ENCODE assay signal across 8 cellular contexts in genomic region chr11:57249384-57250319, GRCh38. TPM values are rescaled to one million over a fixed set of nuclear protein-coding genes. Genes with fewer than 3 reads are reported as not detected.
DNase-seq lines count a peak whose midpoint lies in the region; ATAC-seq and TF ChIP-seq lines count a peak whose summit lies in the region.

No MANE protein-coding gene starts in this region.

- H3K4me3 ChIP-seq in smooth muscle cell: no peak overlapping the region

- peak; percentile 90 for TF ChIP-seq CTCF in smooth muscle cell (IDR thresholded peaks at IDR 0.05; ENCODE audit: borderline replicate concordance, insufficient read depth, poor library complexity, severe bottlenecking)

- H3F3A ChIP-seq in smooth muscle cell (ENCODE audit: low read depth): peaks cover 7% of the 10 kb centered on the region

- no peaks in the 10 kb centered on the region for H3K79me2 ChIP-seq in smooth muscle cell (ENCODE audit: low read depth)

- peak; percentile 64 for ATAC-seq in GM19395 (IDR thresholded peaks at IDR 0.05; ENCODE audit: unreplicated experiment)

- H3K27me3 ChIP-seq in smooth muscle cell (ENCODE audit: low read depth): no peaks in the 10 kb centered on the region

- H3K4me2 ChIP-seq in smooth muscle cell: peak overlapping the region; percentile 64

- H2AFZ ChIP-seq in smooth muscle cell (ENCODE audit: low read depth): peak overlapping the region; percentile 63

- H3K36me3 ChIP-seq in smooth muscle cell (ENCODE audit: low read depth): no peaks in the 10 kb centered on the region

- peak overlapping the region; percentile 44 for H3K27ac ChIP-seq in smooth muscle cell (ENCODE audit: low read depth)

- H3K4me1 ChIP-seq in smooth muscle cell (ENCODE audit: low read depth): peaks cover 9% of the 10 kb centered on the region

- DNase-seq in D341Med (ENCODE audit: low spot score) (peak; percentile 63), HS-27A (ENCODE audit: low read depth) (peak; percentile 30), RKO (ENCODE audit: low spot score) (peak; percentile 62), amniotic stem cell (lab: John Stamatoyannopoulos, UW) (peak; percentile 33), hippocampal formation (lab: John Stamatoyannopoulos, UW) (peak; percentile 14 to 40), smooth muscle cell (lab: John Stamatoyannopoulos, UW; ENCODE audit: unreplicated experiment) (peak; percentile 8), ecto neural progenitor cell (ENCODE audit: low spot score) (no peak)

- H4K20me1 ChIP-seq in smooth muscle cell (ENCODE audit: low read depth): no peaks in the 10 kb centered on the region

- no peak overlapping the region for H3K9ac ChIP-seq in smooth muscle cell (ENCODE audit: low read depth)

- no peaks in the 10 kb centered on the region for H3K9me3 ChIP-seq in smooth muscle cell (replicated peaks; ENCODE audit: low read depth)

- 21% methylated on average over 10 of the region's 10 CpGs for WGBS in smooth muscle cell (ENCODE audit: low lambda C conversion rate)

RNA-seq across cellular contexts. Expression of gene APLNR, which starts 12.6 kb away (rescaled TPM):
- 98.5 and 103 TPM in 2 replicates for total RNA-seq in smooth muscle cell
- 121 and 214 TPM in 2 replicates for polyA plus RNA-seq in smooth muscle cell
